Comparison of ENCODE assay signal across 12 cellular contexts in the genomic region with DNA sequence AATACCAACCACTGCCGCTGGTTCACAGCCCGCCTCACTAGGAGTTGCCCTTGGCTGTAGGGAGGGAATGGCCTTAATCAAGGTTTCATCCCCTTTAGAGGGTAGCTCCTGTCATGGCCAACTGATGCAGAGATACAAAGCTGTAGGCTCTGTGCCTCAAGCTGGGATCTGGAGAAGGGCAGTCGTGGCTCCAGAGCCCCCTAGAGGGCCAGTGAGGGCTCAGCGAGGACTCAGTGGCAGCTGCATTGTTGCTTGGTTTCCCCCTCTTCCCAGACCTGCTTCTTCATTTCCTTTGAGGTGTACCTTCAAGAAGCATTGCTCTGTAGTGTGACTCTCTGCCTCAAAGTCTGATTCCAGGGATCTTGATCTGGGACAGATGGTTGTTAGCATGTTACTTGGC.
A peak's percentile ranks its signal among the peaks of the same experiment; 100 is the strongest.
DNase-seq lines count a peak whose midpoint lies in the region; ATAC-seq and TF ChIP-seq lines count a peak whose summit lies in the region.
"Had no signal": no experiment of that assay in that cellular context is flagged by ENCODE, and none has a peak within 500 bp of the region (broad histone marks: within the 10 kb centered on the region; RNA-seq: fewer than 3 reads in every experiment).

No MANE protein-coding gene starts in this region.

- H3K4me1 Mint-ChIP-seq in activated CD8-positive, alpha-beta T cell treated with anti-CD3 and anti-CD28 coated beads for 36 hours (ENCODE audit: low read depth), result peaks cover 50% of the 10 kb centered on the region
- peaks cover 52% of the 10 kb centered on the region for H3K4me1 Mint-ChIP-seq in activated CD8-positive, alpha-beta T cell treated with anti-CD3 and anti-CD28 coated beads, Interleukin-2, amount 10 ng/mL, durations not matched to agents 7 days and 5 days (ENCODE audit: low read depth)
- peaks cover 48% of the 10 kb centered on the region for H3K4me1 Mint-ChIP-seq in osteocyte (ENCODE audit: unreplicated experiment)
- peaks cover 13% of the 10 kb centered on the region for H3K4me1 Mint-ChIP-seq in activated T-helper 17 cell treated with anti-CD3 and anti-CD28 coated beads, Interleukin-2, amount 50 U/mL, for 72 hours

- H3K23ac ChIP-seq in IMR-90 (ENCODE audit: low read depth, low read length), result no peak overlapping the region

- peak overlapping the region; percentile 52 for H2BK20ac ChIP-seq in IMR-90 (ENCODE audit: low read depth, low read length)

- peak; percentile 30 for ATAC-seq in activated CD8-positive, alpha-beta T cell treated with anti-CD3 and anti-CD28 coated beads for 36 hours
- no peak for ATAC-seq in activated CD8-positive, alpha-beta T cell treated with anti-CD3 and anti-CD28 coated beads, Interleukin-2, amount 10 ng/mL, durations not matched to agents 7 days and 5 days
- ATAC-seq in IMR-90 (ENCODE audit: low read depth), result no peak
- no peak for ATAC-seq in HG03342 (IDR thresholded peaks at IDR 0.05; ENCODE audit: unreplicated experiment)
- no peak for ATAC-seq in activated T-helper 17 cell treated with anti-CD3 and anti-CD28 coated beads, Interleukin-2, amount 50 U/mL, for 72 hours (replicated peaks)

- H3K4ac ChIP-seq in IMR-90 (ENCODE audit: low read depth, low read length), result peak overlapping the region; percentile 52

- POLR2A ChIA-PET in activated CD8-positive, alpha-beta T cell treated with anti-CD3 and anti-CD28 coated beads for 36 hours (lab: Charles Lee), result no interaction called here
- POLR2A ChIA-PET in activated CD8-positive, alpha-beta T cell treated with anti-CD3 and anti-CD28 coated beads, Interleukin-2, amount 10 ng/mL, durations not matched to agents 7 days and 5 days (lab: Charles Lee), result no interaction called here
- POLR2A ChIA-PET in IMR-90 (lab: Charles Lee; ENCODE audit: unreplicated experiment), result no interaction called here

- peak overlapping the region; percentile 68 for H2AK9ac ChIP-seq in IMR-90 (replicated peaks; ENCODE audit: low read depth, low read length, poor library complexity)

- H3K9ac ChIP-seq in IMR-90 (ENCODE audit: low read depth, low read length), result no peak overlapping the region
- H3K9ac ChIP-seq: parathyroid adenoma had no signal

- H3K36me3 Mint-ChIP-seq in activated CD8-positive, alpha-beta T cell treated with anti-CD3 and anti-CD28 coated beads for 36 hours (ENCODE audit: low read depth), result no peaks in the 10 kb centered on the region
- H3K36me3 Mint-ChIP-seq in activated CD8-positive, alpha-beta T cell treated with anti-CD3 and anti-CD28 coated beads, Interleukin-2, amount 10 ng/mL, durations not matched to agents 7 days and 5 days (ENCODE audit: low read depth), result peaks cover 6% of the 10 kb centered on the region
- H3K36me3 Mint-ChIP-seq in osteocyte (ENCODE audit: unreplicated experiment), result no peaks in the 10 kb centered on the region
- H3K36me3 Mint-ChIP-seq in activated T-helper 17 cell treated with anti-CD3 and anti-CD28 coated beads, Interleukin-2, amount 50 U/mL, for 72 hours (ENCODE audit: low read depth), result no peaks in the 10 kb centered on the region

- CTCF ChIA-PET in activated CD8-positive, alpha-beta T cell treated with anti-CD3 and anti-CD28 coated beads for 36 hours (lab: Charles Lee), result interaction anchor here (1.1 to 1.3 kb wide), 2 partner anchors 10 to 28 kb away, joined by 3 to 4 read pairs; no protein-coding TSS in a partner anchor
- CTCF ChIA-PET in activated CD8-positive, alpha-beta T cell treated with anti-CD3 and anti-CD28 coated beads, Interleukin-2, amount 10 ng/mL, durations not matched to agents 7 days and 5 days (lab: Charles Lee), result no interaction called here
- CTCF ChIA-PET in IMR-90 (lab: Yijun Ruan, JAX), result no interaction called here

- BruUV-seq in IMR-90 (replicated peaks; lab: Mats Ljungman, UMichigan), result no TSS peak

- peaks cover 5% of the 10 kb centered on the region for H3K4me1 ChIP-seq in IMR-90 (ENCODE audit: control insufficient read depth, insufficient read depth, low read length)
- H3K4me1 ChIP-seq: parathyroid adenoma, testis had no signal

- TF ChIP-seq POLR2A in IMR-90 (IDR thresholded peaks at IDR 0.05; ENCODE audit: low read depth, low read length), result no peak

- H3K4me3 ChIP-seq in IMR-90 (ENCODE audit: insufficient read depth, low read depth, low read length) (no peak overlapping the region), brain microvascular endothelial cell (ENCODE audit: low read depth, low read length) (no peak overlapping the region)
- H3K4me3 ChIP-seq: testis had no signal

- H3K79me1 ChIP-seq in IMR-90 (ENCODE audit: low read depth in 1 of 2, low read length in 2 of 2), result no peaks in the 10 kb centered on the region

- no peaks in the 10 kb centered on the region for H3K9me3 Mint-ChIP-seq in activated CD8-positive, alpha-beta T cell treated with anti-CD3 and anti-CD28 coated beads for 36 hours
- H3K9me3 Mint-ChIP-seq in activated CD8-positive, alpha-beta T cell treated with anti-CD3 and anti-CD28 coated beads, Interleukin-2, amount 10 ng/mL, durations not matched to agents 7 days and 5 days (ENCODE audit: insufficient read depth), result peaks cover 5% of the 10 kb centered on the region
- peaks cover 3% of the 10 kb centered on the region for H3K9me3 Mint-ChIP-seq in osteocyte (ENCODE audit: unreplicated experiment)
- peaks cover 2% of the 10 kb centered on the region for H3K9me3 Mint-ChIP-seq in activated T-helper 17 cell treated with anti-CD3 and anti-CD28 coated beads, Interleukin-2, amount 50 U/mL, for 72 hours

- no peaks in the 10 kb centered on the region for H4K20me1 ChIP-seq in IMR-90 (ENCODE audit: insufficient read depth, low read length)

- no peak overlapping the region for H3K27ac Mint-ChIP-seq in activated CD8-positive, alpha-beta T cell treated with anti-CD3 and anti-CD28 coated beads for 36 hours
- no peak overlapping the region for H3K27ac Mint-ChIP-seq in activated CD8-positive, alpha-beta T cell treated with anti-CD3 and anti-CD28 coated beads, Interleukin-2, amount 10 ng/mL, durations not matched to agents 7 days and 5 days
- H3K27ac Mint-ChIP-seq in osteocyte (ENCODE audit: unreplicated experiment), result no peak overlapping the region
- no peak overlapping the region for H3K27ac Mint-ChIP-seq in activated T-helper 17 cell treated with anti-CD3 and anti-CD28 coated beads, Interleukin-2, amount 50 U/mL, for 72 hours

- H4K91ac ChIP-seq in IMR-90 (ENCODE audit: insufficient read depth, low read depth, low read length), result peak overlapping the region; percentile 84

- H2BK5ac ChIP-seq in IMR-90 (ENCODE audit: low read depth, low read length, poor library complexity, severe bottlenecking), result no peak overlapping the region

- H3K9me1 ChIP-seq in IMR-90 (ENCODE audit: insufficient read depth, low read length), result peaks cover 7% of the 10 kb centered on the region; the same call in 1 of the 2 replicates

- in situ Hi-C loops in IMR-90 (cut with MboI; ENCODE audit: low sequenced_read_pairs), result loop anchor here (10.0 kb wide), 1 partner anchor 666 kb away; a partner anchor contains a TSS
- in situ Hi-C loops in brain microvascular endothelial cell (cut with HindIII; ENCODE audit: low pct_ligation_motif_present, low sequenced_read_pairs), result no loop called here

- no peak overlapping the region for H4K8ac ChIP-seq in IMR-90 (ENCODE audit: low read depth in 2 of 2, low read length in 2 of 2)

- no CpG with 5 or more reads among the region's 4 CpGs for WGBS in IMR-90 (ENCODE audit: extremely low coverage in 2 of 2, insufficient read length in 1 of 2), 2 experiments

- H3K27me3 ChIP-seq in IMR-90 (ENCODE audit: control insufficient read depth, insufficient read depth, low read length), result no peaks in the 10 kb centered on the region
- no peaks in the 10 kb centered on the region for H3K27me3 ChIP-seq in brain microvascular endothelial cell (replicated peaks)
- H3K27me3 ChIP-seq: testis had no signal

- H3K14ac ChIP-seq in IMR-90 (replicated peaks; ENCODE audit: low read depth, low read length), result no peak overlapping the region

- no peak for TF ChIP-seq CTCF in activated CD8-positive, alpha-beta T cell treated with anti-CD3 and anti-CD28 coated beads for 36 hours (IDR thresholded peaks at IDR 0.05)
- TF ChIP-seq CTCF in IMR-90 (conservative IDR thresholded peaks at IDR 0.05; ENCODE audit: low read depth, low read length) (peak; percentile 7; the same call in 1 of the 2 replicates), brain microvascular endothelial cell (IDR thresholded peaks at IDR 0.05; ENCODE audit: low read depth, low read length, missing control alignments) (peak; percentile 51), osteocyte (IDR thresholded peaks at IDR 0.05) (peak; percentile 19)

- peak overlapping the region; percentile 75 for H2AK5ac ChIP-seq in IMR-90 (ENCODE audit: low read depth, low read length)

- no peak overlapping the region for H3K4me3 Mint-ChIP-seq in activated CD8-positive, alpha-beta T cell treated with anti-CD3 and anti-CD28 coated beads for 36 hours
- no peak overlapping the region for H3K4me3 Mint-ChIP-seq in activated CD8-positive, alpha-beta T cell treated with anti-CD3 and anti-CD28 coated beads, Interleukin-2, amount 10 ng/mL, durations not matched to agents 7 days and 5 days
- no peak overlapping the region for H3K4me3 Mint-ChIP-seq in osteocyte (ENCODE audit: unreplicated experiment)
- no peak overlapping the region for H3K4me3 Mint-ChIP-seq in activated T-helper 17 cell treated with anti-CD3 and anti-CD28 coated beads, Interleukin-2, amount 50 U/mL, for 72 hours

- H2AFZ ChIP-seq in IMR-90 (replicated peaks; ENCODE audit: low read length, poor library complexity), result peak overlapping the region; percentile 1
- H2AFZ ChIP-seq: parathyroid adenoma had no signal

- no peak overlapping the region for H4K5ac ChIP-seq in IMR-90 (ENCODE audit: low read depth, low read length)

- H3K36me3 ChIP-seq in IMR-90 (ENCODE audit: control insufficient read depth, insufficient read depth, low read length) (no peaks in the 10 kb centered on the region), brain microvascular endothelial cell (replicated peaks) (no peaks in the 10 kb centered on the region)

- H2BK120ac ChIP-seq in IMR-90 (ENCODE audit: low read depth, low read length), result no peak overlapping the region

- dilution Hi-C loops in IMR-90 (cut with HindIII; ENCODE audit: low sequenced_read_pairs, unreplicated experiment), result no loop called here

- no peak for TF ChIP-seq RAD21 in IMR-90 (IDR thresholded peaks at IDR 0.05; ENCODE audit: low read length)

- H2BK15ac ChIP-seq in IMR-90 (ENCODE audit: low read depth, low read length), result peak overlapping the region; percentile 80; the same call in 2 of the 3 replicates

- intact Hi-C loops in activated CD8-positive, alpha-beta T cell treated with anti-CD3 and anti-CD28 coated beads for 36 hours (cut with micrococcal nuclease), result no loop called here
- intact Hi-C loops in IMR-90 (cut with micrococcal nuclease), result no loop called here

- no peaks in the 10 kb centered on the region for H3K9me3 ChIP-seq in IMR-90 (ENCODE audit: control insufficient read depth, insufficient read depth, low read length)
- H3K9me3 ChIP-seq: testis had no signal

- H3K18ac ChIP-seq in IMR-90 (ENCODE audit: low read depth, low read length), result peak overlapping the region; percentile 33

- peaks cover 2% of the 10 kb centered on the region for H3K27me3 Mint-ChIP-seq in activated CD8-positive, alpha-beta T cell treated with anti-CD3 and anti-CD28 coated beads for 36 hours
- peaks cover 19% of the 10 kb centered on the region for H3K27me3 Mint-ChIP-seq in activated CD8-positive, alpha-beta T cell treated with anti-CD3 and anti-CD28 coated beads, Interleukin-2, amount 10 ng/mL, durations not matched to agents 7 days and 5 days (ENCODE audit: low read depth)
- H3K27me3 Mint-ChIP-seq in osteocyte (ENCODE audit: unreplicated experiment), result no peaks in the 10 kb centered on the region
- H3K27me3 Mint-ChIP-seq in activated T-helper 17 cell treated with anti-CD3 and anti-CD28 coated beads, Interleukin-2, amount 50 U/mL, for 72 hours, result no peaks in the 10 kb centered on the region

- peak; percentile 23 for DNase-seq in activated CD8-positive, alpha-beta T cell treated with anti-CD3 and anti-CD28 coated beads for 36 hours
- no peak for DNase-seq in activated CD8-positive, alpha-beta T cell treated with anti-CD3 and anti-CD28 coated beads, Interleukin-2, amount 10 ng/mL, durations not matched to agents 7 days and 5 days
- no peak for DNase-seq in IMR-90
- DNase-seq in brain microvascular endothelial cell, result no peak
- no peak for DNase-seq in osteocyte (ENCODE audit: extremely low spot score, unreplicated experiment)
- no peak for DNase-seq in caudate nucleus (lab: John Stamatoyannopoulos, UW)
- DNase-seq: kidney glomerular epithelial cell, testis had no signal

- no peak overlapping the region for H3K27ac ChIP-seq in IMR-90 (ENCODE audit: insufficient read depth, low read length)
- no peak overlapping the region for H3K27ac ChIP-seq in brain microvascular endothelial cell
- no peak overlapping the region for H3K27ac ChIP-seq in caudate nucleus (ENCODE audit: low read depth, low read length)
- H3K27ac ChIP-seq: epithelial cell of prostate, parathyroid adenoma, testis had no signal

- H3K4me2 ChIP-seq in IMR-90 (ENCODE audit: low read depth, low read length), result no peak overlapping the region

- no peak overlapping the region for H3K56ac ChIP-seq in IMR-90 (ENCODE audit: extremely low read depth, insufficient read depth, low read length)
